11 cellular contexts compared by ENCODE assay signal in genomic region chr10:20100157-20100556, GRCh38.
DNase-seq lines count a peak whose midpoint lies in the region; ATAC-seq and TF ChIP-seq lines count a peak whose summit lies in the region.
"Had no signal": no experiment of that assay in that cellular context is flagged by ENCODE, and none has a peak within 500 bp of the region (broad histone marks: within the 10 kb centered on the region; RNA-seq: fewer than 3 reads in every experiment).

No MANE protein-coding gene starts in this region.

- intact Hi-C loops in lower lobe of right lung (cut with DNase I), result no loop called here

- H3K27ac Mint-ChIP-seq in activated CD8-positive, alpha-beta T cell treated with anti-CD3 and anti-CD28 coated beads, Interleukin-2, amount 10 ng/mL, durations not matched to agents 7 days and 5 days, result no peak overlapping the region

- CTCF ChIA-PET in activated CD8-positive, alpha-beta T cell treated with anti-CD3 and anti-CD28 coated beads, Interleukin-2, amount 10 ng/mL, durations not matched to agents 7 days and 5 days (lab: Charles Lee), result no interaction called here

- ATAC-seq in SK-N-SH treated with all-trans-retinoic acid at 6 μM for 48 hours (peak; percentile 40; the same call in 2 of the 3 replicates), lower lobe of right lung (peak; percentile 59 to 70), GM18867 (IDR thresholded peaks at IDR 0.05; ENCODE audit: unreplicated experiment) (no peak)
- ATAC-seq in activated CD8-positive, alpha-beta T cell treated with anti-CD3 and anti-CD28 coated beads, Interleukin-2, amount 10 ng/mL, durations not matched to agents 7 days and 5 days, result no peak
- ATAC-seq: Panc1 had no signal

- peaks cover 15% of the 10 kb centered on the region for H3K4me1 ChIP-seq in lower lobe of right lung

- peaks cover 17% of the 10 kb centered on the region for H3K9me3 Mint-ChIP-seq in activated CD8-positive, alpha-beta T cell treated with anti-CD3 and anti-CD28 coated beads, Interleukin-2, amount 10 ng/mL, durations not matched to agents 7 days and 5 days (ENCODE audit: insufficient read depth)

- no peaks in the 10 kb centered on the region for H3K4me1 Mint-ChIP-seq in activated CD8-positive, alpha-beta T cell treated with anti-CD3 and anti-CD28 coated beads, Interleukin-2, amount 10 ng/mL, durations not matched to agents 7 days and 5 days (ENCODE audit: low read depth)

- H3K4me3 Mint-ChIP-seq in activated CD8-positive, alpha-beta T cell treated with anti-CD3 and anti-CD28 coated beads, Interleukin-2, amount 10 ng/mL, durations not matched to agents 7 days and 5 days, result no peak overlapping the region

- no peaks in the 10 kb centered on the region for H3K36me3 ChIP-seq in lower lobe of right lung

- TF ChIP-seq CTCF in lower lobe of right lung (IDR thresholded peaks at IDR 0.05), result no peak

- POLR2A ChIA-PET in activated CD8-positive, alpha-beta T cell treated with anti-CD3 and anti-CD28 coated beads, Interleukin-2, amount 10 ng/mL, durations not matched to agents 7 days and 5 days (lab: Charles Lee), result no interaction called here

- H3K4me3 ChIP-seq in lower lobe of right lung, result no peak overlapping the region

- H3K27me3 Mint-ChIP-seq in activated CD8-positive, alpha-beta T cell treated with anti-CD3 and anti-CD28 coated beads, Interleukin-2, amount 10 ng/mL, durations not matched to agents 7 days and 5 days (ENCODE audit: low read depth), result no peaks in the 10 kb centered on the region

- H3K27me3 ChIP-seq in lower lobe of right lung (ENCODE audit: low read depth), result no peaks in the 10 kb centered on the region

- DNase-seq in fibroblast of gingiva (ENCODE audit: low read depth), result peak; percentile 14
- no peak for DNase-seq in lower lobe of right lung
- DNase-seq in substantia nigra (lab: John Stamatoyannopoulos, UW), result no peak
- DNase-seq in dedifferentiated amniotic fluid mesenchymal stem cell (ENCODE audit: extremely low spot score), result no peak
- no peak for DNase-seq in activated CD8-positive, alpha-beta T cell treated with anti-CD3 and anti-CD28 coated beads, Interleukin-2, amount 10 ng/mL, durations not matched to agents 7 days and 5 days
- DNase-seq in activated CD4-positive, CD25-positive, alpha-beta regulatory T cell (lab: John Stamatoyannopoulos, UW), result no peak
- DNase-seq: activated naive CD4-positive, alpha-beta T cell; NCI-H1092 had no signal

- H3K9me3 ChIP-seq in lower lobe of right lung, result no peaks in the 10 kb centered on the region

- H3K36me3 Mint-ChIP-seq in activated CD8-positive, alpha-beta T cell treated with anti-CD3 and anti-CD28 coated beads, Interleukin-2, amount 10 ng/mL, durations not matched to agents 7 days and 5 days (ENCODE audit: low read depth), result no peaks in the 10 kb centered on the region

- H3K27ac ChIP-seq in lower lobe of right lung (peak overlapping the region; percentile 54), substantia nigra (ENCODE audit: low read depth, low read length, poor library complexity, severe bottlenecking) (peak overlapping the region; percentile 23)

TF ChIP-seq in SK-N-SH treated with all-trans-retinoic acid at 6 μM for 48 hours, 23 proteins besides CTCF, POLR2A, EP300 and RAD21:
- no peak for TF ChIP-seq BACH2 (CRISPR knock-in tag; IDR thresholded peaks at IDR 0.05; ENCODE audit: borderline replicate concordance)
- TF ChIP-seq ZNF8 (CRISPR knock-in tag; IDR thresholded peaks at IDR 0.05), result no peak
- TF ChIP-seq ISL1 (CRISPR knock-in tag; IDR thresholded peaks at IDR 0.05), result no peak
- TF ChIP-seq SNAI2 (CRISPR knock-in tag; IDR thresholded peaks at IDR 0.05), result no peak
- TF ChIP-seq ESRRG (CRISPR knock-in tag; IDR thresholded peaks at IDR 0.05), result no peak

Comparison
In these comparisons a context has a peak if more than half of its experiments do, and no peak if none do; other contexts are left out.
1. ATAC-seq: peak in SK-N-SH treated with all-trans-retinoic acid at 6 μM for 48 hours (single experiment) and lower lobe of right lung (2 of 2); none in GM18867 (single experiment) and activated CD8-positive, alpha-beta T cell treated with anti-CD3 and anti-CD28 coated beads, Interleukin-2, amount 10 ng/mL, durations not matched to agents 7 days and 5 days (single experiment).